Comparison of ENCODE assay signal across 21 cellular contexts in the genomic region with DNA sequence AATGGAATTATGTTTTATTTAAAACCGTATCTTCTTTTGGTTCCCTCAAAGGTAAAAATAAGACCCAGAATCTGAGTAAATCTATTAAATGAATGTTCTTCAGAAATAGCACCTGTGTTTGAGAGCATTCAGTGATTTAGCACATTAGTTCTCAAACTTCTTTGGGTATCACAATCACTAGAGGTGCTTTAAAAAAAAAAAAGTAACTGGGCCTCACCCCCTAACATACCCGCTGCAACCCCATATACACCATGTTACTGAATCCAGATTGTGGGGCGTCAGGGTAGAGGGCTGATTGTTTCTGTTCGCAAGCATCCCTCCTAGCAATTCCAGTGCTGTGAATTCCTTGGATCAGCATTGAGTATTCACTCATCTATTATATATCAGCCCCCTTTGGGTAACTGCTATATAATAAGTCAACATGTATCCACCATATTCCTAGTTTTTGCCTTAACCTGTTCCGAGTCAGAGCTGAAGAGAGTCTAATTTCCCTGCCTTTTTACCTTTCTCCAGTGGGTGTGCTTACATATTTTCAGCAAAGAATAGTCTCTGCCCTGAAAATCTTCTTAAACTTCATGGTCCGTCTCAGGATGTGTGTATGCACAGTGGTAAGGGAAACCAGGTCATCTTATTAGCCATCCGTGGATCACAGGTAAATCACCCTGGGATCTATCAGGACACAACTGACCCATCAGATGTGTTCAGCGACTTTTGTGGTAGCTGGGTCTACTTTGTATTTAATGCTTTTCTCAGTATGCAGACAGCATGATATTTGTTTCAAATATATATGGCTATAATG. TPM values are rescaled to one million over a fixed set of nuclear protein-coding genes. Genes with fewer than 3 reads are reported as not detected.
A peak's percentile ranks its signal among the peaks of the same experiment; 100 is the strongest.
DNase-seq lines count a peak whose midpoint lies in the region; ATAC-seq and TF ChIP-seq lines count a peak whose summit lies in the region.
"Had no signal": no experiment of that assay in that cellular context is flagged by ENCODE, and none has a peak within 500 bp of the region (broad histone marks: within the 10 kb centered on the region; RNA-seq: fewer than 3 reads in every experiment).

No MANE protein-coding gene starts in this region.

- no peak overlapping the region for H2BK120ac ChIP-seq in trophoblast cell (ENCODE audit: insufficient read depth, low read length, poor library complexity)

- DNase-seq in PC-9 (no peak), epithelial cell of prostate (ENCODE audit: low read depth, low spot score) (no peak), trophoblast cell (no peak), HK-2 (ENCODE audit: unreplicated experiment) (no peak), nucleus accumbens (lab: John Stamatoyannopoulos, UW) (no peak)
- DNase-seq: ACHN; BE2C; C1 segment of cervical spinal cord; CD4-positive, CD25-positive, alpha-beta regulatory T cell; CD8-positive, alpha-beta memory T cell; COR-L47; DMS 273 treated with DMSO at 0.1 percent for 48 hours; GDM1; HCEC 1CT; IMR-90 had no signal

- no peak overlapping the region for H4K12ac ChIP-seq in trophoblast cell (ENCODE audit: low read depth, low read length)

- H3F3A ChIP-seq in PC-9 (ENCODE audit: insufficient read depth, low read depth) = peaks cover 79% of the 10 kb centered on the region

- no TSS peak for BruUV-seq in PC-9 (replicated peaks; lab: Mats Ljungman, UMichigan)

- no peak for TF ChIP-seq CTCF in 22Rv1 (IDR thresholded peaks at IDR 0.05)
- TF ChIP-seq CTCF in PC-9 (conservative IDR thresholded peaks at IDR 0.05) = no peak

- no CpG with 5 or more reads among the region's 8 CpGs for WGBS in trophoblast cell (ENCODE audit: extremely low coverage, insufficient coverage, insufficient read length)

- peaks cover 24% of the 10 kb centered on the region for H3K79me1 ChIP-seq in trophoblast cell (ENCODE audit: low read length)

- ATAC-seq in GM21423 (IDR thresholded peaks at IDR 0.05; ENCODE audit: unreplicated experiment) = no peak
- ATAC-seq: GM23338 had no signal

- H4K20me1 ChIP-seq in PC-9 (ENCODE audit: insufficient read depth) = no peaks in the 10 kb centered on the region

- no peak overlapping the region for H2AFZ ChIP-seq in PC-9
- H2AFZ ChIP-seq in trophoblast cell (ENCODE audit: insufficient read depth, low read length, poor library complexity) = no peak overlapping the region
- H2AFZ ChIP-seq: GM23338 had no signal

- no peak overlapping the region for H3K23ac ChIP-seq in trophoblast cell (ENCODE audit: low read length)

- H3K4ac ChIP-seq in trophoblast cell (ENCODE audit: low read depth, low read length) = no peak overlapping the region

- no peaks in the 10 kb centered on the region for H3K4me1 ChIP-seq in PC-9 (replicated peaks; ENCODE audit: insufficient read depth)
- H3K4me1 ChIP-seq in trophoblast cell (ENCODE audit: control insufficient read depth in 1 of 2, insufficient read depth in 2 of 2, low read length in 2 of 2) = peaks cover 13 to 23% of the 10 kb centered on the region in 2 experiments

- H3K36me3 ChIP-seq in PC-9 (ENCODE audit: low read depth) (peaks cover 35% of the 10 kb centered on the region), trophoblast cell (ENCODE audit: control insufficient read depth in 1 of 2, insufficient read depth in 2 of 2, low read length in 2 of 2) (peaks cover 17 to 38% of the 10 kb centered on the region in 2 experiments)

- no peaks in the 10 kb centered on the region for H3K9me3 ChIP-seq in PC-9 (ENCODE audit: insufficient read depth, low read depth)
- no peaks in the 10 kb centered on the region for H3K9me3 ChIP-seq in trophoblast cell (ENCODE audit: insufficient read depth, low read depth, low read length)
- H3K9me3 ChIP-seq: BE2C had no signal

- no peak overlapping the region for H2BK12ac ChIP-seq in trophoblast cell (ENCODE audit: low read length)

- CTCF ChIA-PET in PC-9 (lab: Charles Lee) = no interaction called here

- no peak overlapping the region for H3K9ac ChIP-seq in trophoblast cell (ENCODE audit: low read length)

- no peak overlapping the region for H3K14ac ChIP-seq in trophoblast cell (ENCODE audit: low read length)

- no peak overlapping the region for H2AK5ac ChIP-seq in trophoblast cell (ENCODE audit: low read length)

- H3K4me3 ChIP-seq in PC-9 (no peak overlapping the region), trophoblast cell (ENCODE audit: low read depth, low read length) (no peak overlapping the region)
- H3K4me3 ChIP-seq: GM23338 had no signal

- H3K4me2 ChIP-seq in PC-9 (no peak overlapping the region), trophoblast cell (ENCODE audit: low read length) (no peak overlapping the region)
- H3K4me2 ChIP-seq: GM23338 had no signal

- no peak overlapping the region for H4K8ac ChIP-seq in trophoblast cell (ENCODE audit: low read depth, low read length)

- H4K91ac ChIP-seq in trophoblast cell (ENCODE audit: low read depth, low read length) = no peak overlapping the region

- H3K9me2 ChIP-seq in PC-9 (ENCODE audit: insufficient read depth) = no peaks in the 10 kb centered on the region

- H3K27ac ChIP-seq in 22Rv1 = peak overlapping the region; percentile 85
- peak overlapping the region; percentile 43; the same call in 1 of the 2 replicates for H3K27ac ChIP-seq in PC-9
- H3K27ac ChIP-seq in epithelial cell of prostate = peak overlapping the region; percentile 84
- H3K27ac ChIP-seq in trophoblast cell (ENCODE audit: low read depth, low read length) = peak overlapping the region; percentile 55
- H3K27ac ChIP-seq: HL-60 had no signal

- intact Hi-C loops in PC-9 (cut with micrococcal nuclease; ENCODE audit: unreplicated experiment) = no loop called here

- H3K79me2 ChIP-seq in PC-9 (ENCODE audit: low read depth) = peaks cover 31% of the 10 kb centered on the region
- H3K79me2 ChIP-seq in trophoblast cell (ENCODE audit: control insufficient read depth, insufficient read depth, low read length, poor library complexity) = peaks cover 4% of the 10 kb centered on the region

- no peak overlapping the region for H3K18ac ChIP-seq in trophoblast cell (ENCODE audit: low read length)

- POLR2A ChIA-PET in PC-9 (lab: Charles Lee; ENCODE audit: unreplicated experiment) = no interaction called here

- H2BK5ac ChIP-seq in trophoblast cell (ENCODE audit: low read depth, low read length, poor library complexity) = no peak overlapping the region

- H3K27me3 ChIP-seq in PC-9 (ENCODE audit: insufficient read depth, low read depth) (no peaks in the 10 kb centered on the region), trophoblast cell (ENCODE audit: insufficient read depth, low read length) (no peaks in the 10 kb centered on the region)
- H3K27me3 ChIP-seq: BE2C had no signal

RNA-seq across cellular contexts. Expression of gene CALML5, which starts 40.2 kb away (rescaled TPM):
- total RNA-seq in PC-9 (2021) = 3.0 and 6.3 TPM in 2 replicates
- 0.07 and 0.14 TPM in 2 replicates for polyA plus RNA-seq in trophoblast cell (2013)
- total RNA-seq: CD4-positive, CD25-positive, alpha-beta regulatory T cell; CD8-positive, alpha-beta memory T cell; Daoy; GM23338; IMR-90 had no signal
- polyA plus RNA-seq: CD4-positive, CD25-positive, alpha-beta regulatory T cell; CD8-positive, alpha-beta memory T cell; IMR-90 had no signal

RNA-seq across cellular contexts. Expression of gene NET1, which starts 46.8 kb away (rescaled TPM):
- total RNA-seq in PC-9 (2021) = 150 and 161 TPM in 2 replicates
- polyA plus RNA-seq in trophoblast cell (2013) = 234 and 252 TPM in 2 replicates

RNA-seq across cellular contexts. Expression of gene TUBAL3, which starts 54.5 kb away (rescaled TPM):
- 0.35 and 0.52 TPM in 2 replicates for total RNA-seq in PC-9 (2021)
- polyA plus RNA-seq in trophoblast cell (2013) = 0.67 and 0.74 TPM in 2 replicates
- total RNA-seq: CD4-positive, CD25-positive, alpha-beta regulatory T cell; CD8-positive, alpha-beta memory T cell; GM23338; HT1080; IMR-90 had no signal
- polyA plus RNA-seq: CD8-positive, alpha-beta memory T cell; GM23338; IMR-90 had no signal
